ENCODE assay signal across 8 cellular contexts in the genomic region with DNA sequence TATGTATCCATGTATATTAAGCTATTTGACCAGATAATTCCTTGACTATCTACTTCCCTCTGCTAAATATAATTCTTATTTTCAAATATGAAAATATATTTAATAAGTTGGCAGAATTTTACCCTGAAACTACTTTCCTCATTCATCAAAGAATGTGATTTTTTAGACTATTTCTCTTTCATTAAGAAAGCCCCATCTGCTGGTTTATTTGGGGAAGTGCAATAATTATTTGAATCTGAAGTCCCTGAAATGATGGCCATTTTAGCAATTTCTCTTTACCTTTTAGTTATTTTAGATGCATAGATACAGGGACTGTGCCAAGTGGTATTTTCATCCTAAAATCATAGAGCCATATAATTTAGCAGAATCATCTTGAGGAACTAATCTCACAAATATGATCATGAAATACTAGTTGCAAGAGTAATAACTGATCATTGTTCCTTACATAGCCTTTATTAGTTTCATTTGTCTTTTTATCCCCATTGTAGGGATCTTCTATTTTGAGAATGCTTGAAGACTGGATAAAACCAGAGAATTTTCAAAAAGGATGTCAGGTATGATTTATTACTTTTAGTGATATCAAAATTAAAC. TPM values are rescaled to one million over a fixed set of nuclear protein-coding genes. Genes with fewer than 3 reads are reported as not detected.
DNase-seq lines count a peak whose midpoint lies in the region; ATAC-seq and TF ChIP-seq lines count a peak whose summit lies in the region.

No MANE protein-coding gene starts in this region.

- peak; percentile 14 for DNase-seq in AG08396 (ENCODE audit: low spot score)
- DNase-seq in dedifferentiated amniotic fluid mesenchymal stem cell (ENCODE audit: extremely low spot score) = peak; percentile 56
- DNase-seq in nephron progenitor cell = no peak
- no peak for DNase-seq in omental fat pad (ENCODE audit: low spot score)
- DNase-seq in NK-92 (lab: John Stamatoyannopoulos, UW; ENCODE audit: unreplicated experiment) = no peak
- DNase-seq in left colon = no peak

- no peak overlapping the region for H3K4me3 ChIP-seq in OCI-LY1 (ENCODE audit: low read depth, low read length, poor library complexity, severe bottlenecking)

- no peak overlapping the region for H3K9ac ChIP-seq in OCI-LY1 (ENCODE audit: low read length)

- no peaks in the 10 kb centered on the region for H3K36me3 Mint-ChIP-seq in nephron progenitor cell (ENCODE audit: low read depth)

- no peaks in the 10 kb centered on the region for H3K36me3 ChIP-seq in OCI-LY1 (ENCODE audit: insufficient read depth, low read length)

- no peaks in the 10 kb centered on the region for H3K27me3 ChIP-seq in OCI-LY1 (ENCODE audit: insufficient read depth, low read length)

- H3K27me3 Mint-ChIP-seq in nephron progenitor cell (ENCODE audit: low read depth, poor library complexity) = no peaks in the 10 kb centered on the region

- ATAC-seq in omental fat pad (ENCODE audit: low FRiP score) (no peak), left colon (no peak)

- H3K4me2 ChIP-seq in OCI-LY1 (ENCODE audit: low read length) = no peak overlapping the region

- H4K20me1 ChIP-seq in OCI-LY1 (ENCODE audit: insufficient read depth, low read length) = no peaks in the 10 kb centered on the region

- TF ChIP-seq CTCF in GM12873 (IDR thresholded peaks at IDR 0.05; ENCODE audit: insufficient read depth, low read depth, low read length, missing control alignments) (peak; percentile 43), OCI-LY1 (IDR thresholded peaks at IDR 0.05; ENCODE audit: low read length) (peak; percentile 60), nephron progenitor cell (IDR thresholded peaks at IDR 0.05) (peak; percentile 76), omental fat pad (IDR thresholded peaks at IDR 0.05) (no peak)

- H3K27ac ChIP-seq in OCI-LY1 (ENCODE audit: low read depth, low read length, poor library complexity, severe bottlenecking) = no peak overlapping the region

- no peak overlapping the region for H3K4me3 Mint-ChIP-seq in nephron progenitor cell

- H3K4me1 Mint-ChIP-seq in nephron progenitor cell = no peaks in the 10 kb centered on the region

- no peak overlapping the region for H2AFZ ChIP-seq in OCI-LY1 (ENCODE audit: low read length)

- H3K9me3 ChIP-seq in OCI-LY1 (ENCODE audit: low read length) = no peaks in the 10 kb centered on the region

- no peaks in the 10 kb centered on the region for H3K79me2 ChIP-seq in OCI-LY1 (ENCODE audit: insufficient read depth, low read length)

- no peak overlapping the region for H3K27ac Mint-ChIP-seq in nephron progenitor cell

- H3K9me3 Mint-ChIP-seq in nephron progenitor cell = no peaks in the 10 kb centered on the region

- no peaks in the 10 kb centered on the region for H3K9me2 ChIP-seq in OCI-LY1 (ENCODE audit: low read depth, low read length)

- no peaks in the 10 kb centered on the region; the same call in 1 of the 2 replicates for H3F3A ChIP-seq in OCI-LY1 (ENCODE audit: insufficient read depth, low read length)

- peaks cover 8% of the 10 kb centered on the region for H3K4me1 ChIP-seq in OCI-LY1 (ENCODE audit: insufficient read depth, low read length, severe bottlenecking)

- intact Hi-C loops in left colon (cut with DNase I, micrococcal nuclease) = loop anchor here (2.0 to 10.0 kb wide), 4 partner anchors 170 to 516 kb away; no protein-coding TSS in a partner anchor

RNA-seq across cellular contexts. Expression of gene ENPEP, which starts 39.0 kb away (rescaled TPM):
- total RNA-seq in omental fat pad (10 to 100 TPM in 3 of 4 donors, 1 to 10 TPM in 1; 7.5 to 30.3 (median 15.7) TPM), left colon (1 to 10 TPM; 1.6 to 2.0 TPM)

Comparison
In these comparisons a context has a peak if more than half of its experiments do, and no peak if none do; other contexts are left out.
1. DNase-seq: peak in AG08396 (single experiment) and dedifferentiated amniotic fluid mesenchymal stem cell (single experiment); none in nephron progenitor cell (single experiment), omental fat pad (single experiment), NK-92 (single experiment) and left colon (0 of 2).
2. CTCF ChIP-seq: peak in GM12873 (single experiment), OCI-LY1 (single experiment) and nephron progenitor cell (single experiment); none in omental fat pad (0 of 3).